8 cellular contexts compared by ENCODE assay signal in genomic region chrX:149940015-149940716, GRCh38.
A peak's percentile ranks its signal among the peaks of the same experiment; 100 is the strongest.
DNase-seq lines count a peak whose midpoint lies in the region; ATAC-seq and FAIRE-seq lines count a peak whose summit lies in the region.

No MANE protein-coding gene starts in this region.

- no peaks in the 10 kb centered on the region for H3K27me3 Mint-ChIP-seq in central memory CD8-positive, alpha-beta T cell

- H3K4me1 Mint-ChIP-seq in central memory CD8-positive, alpha-beta T cell: peaks cover 8% of the 10 kb centered on the region

- peaks cover 7% of the 10 kb centered on the region for H3K36me3 Mint-ChIP-seq in central memory CD8-positive, alpha-beta T cell (ENCODE audit: insufficient read depth)

- ATAC-seq in GM19023 (IDR thresholded peaks at IDR 0.05; ENCODE audit: unreplicated experiment): peak; percentile 44
- peak; percentile 44 for ATAC-seq in HG03196 (IDR thresholded peaks at IDR 0.05; ENCODE audit: unreplicated experiment)
- ATAC-seq in central memory CD8-positive, alpha-beta T cell (replicated peaks; ENCODE audit: extremely low read depth, poor library complexity, severe bottlenecking): peak; percentile 55

- FAIRE-seq in islet of Langerhans (lab: Jason Lieb, UNC): peak; percentile 94

- no peaks in the 10 kb centered on the region for H3K9me3 Mint-ChIP-seq in central memory CD8-positive, alpha-beta T cell

- peak overlapping the region; percentile 76 for H3K4me3 Mint-ChIP-seq in central memory CD8-positive, alpha-beta T cell

- DNase-seq in AG20443 (ENCODE audit: low spot score): peak; percentile 85
- peak; percentile 82 for DNase-seq in NCI-H226
- DNase-seq in activated CD4-positive, CD25-positive, alpha-beta regulatory T cell (lab: John Stamatoyannopoulos, UW): peak; percentile 61 to 76 (median 76)
- DNase-seq in central memory CD8-positive, alpha-beta T cell (ENCODE audit: low spot score in 2 of 2): peak; percentile 82 to 86
- peak; percentile 75 to 88 for DNase-seq in stimulated activated CD4-positive, alpha-beta T cell treated with anti-CD3 and anti-CD28 coated beads, Interleukin-12 subunit alpha, Interleukin-12 subunit beta, amount 100 ng/mL, for 24 hours (ENCODE audit: low read depth in 2 of 2)

- peak overlapping the region; percentile 90 for H3K27ac Mint-ChIP-seq in central memory CD8-positive, alpha-beta T cell (ENCODE audit: low read depth)

Comparison
In these comparisons a context has a peak if more than half of its experiments do, and no peak if none do; other contexts are left out.
1. Peak in every context shown above with its lines: DNase-seq and ATAC-seq.